30 cellular contexts compared by ENCODE assay signal in genomic region chr6:73363537-73363875, GRCh38. TPM values are rescaled to one million over a fixed set of nuclear protein-coding genes. Genes with fewer than 3 reads are reported as not detected.
"Had no signal": no experiment of that assay in that cellular context is flagged by ENCODE, and none has a peak within 500 bp of the region (broad histone marks: within the 10 kb centered on the region; RNA-seq: fewer than 3 reads in every experiment).

No MANE protein-coding gene starts in this region.

- H3K4me3 ChIP-seq: coronary artery, esophagus squamous epithelium, gastrocnemius medialis, heart right ventricle, left lung, lung, mucosa of descending colon had no signal

- H3K36me3 Mint-ChIP-seq: memory B cell, mesothelial cell of epicardium had no signal

- H3K36me3 ChIP-seq: esophagus squamous epithelium, gastrocnemius medialis, heart right ventricle, left lung had no signal

- H3K27me3 ChIP-seq: esophagus squamous epithelium, gastrocnemius medialis, heart right ventricle, left lung had no signal

- H3K27ac ChIP-seq: coronary artery, epithelial cell of prostate, esophagus squamous epithelium, gastrocnemius medialis, heart right ventricle, left lung had no signal

- DNase-seq: effector CD8-positive, alpha-beta T cell; erythroblast; esophagus squamous epithelium; foreskin fibroblast; foreskin melanocyte; gastrocnemius medialis; glutamatergic neuron; head of caudate nucleus; heart right ventricle; hippocampal formation; left cardiac atrium; left lung; left ventricle myocardium superior; mammary epithelial cell; mesendoderm; mucosa of descending colon; naive B cell had no signal

- H3K4me1 ChIP-seq: esophagus squamous epithelium, gastrocnemius medialis, heart right ventricle, left lung had no signal

- H3K4me1 Mint-ChIP-seq: memory B cell, mesothelial cell of epicardium, naive B cell had no signal

- H3K9me3 ChIP-seq: esophagus squamous epithelium, gastrocnemius medialis, mucosa of descending colon had no signal

- ATAC-seq: esophagus mucosa, gastrocnemius medialis, heart right ventricle, left cardiac atrium, left lung, left ventricle myocardium superior, mucosa of descending colon had no signal

- H3K27ac Mint-ChIP-seq: dendritic cell treated with granulocyte-macrophage colony-stimulating factor and Interleukin-4, amounts not matched to agents 40 ng/mL and 50 ng/mL, for 4 days; memory B cell; mesothelial cell of epicardium; naive B cell had no signal

- H3K27me3 Mint-ChIP-seq: dendritic cell treated with granulocyte-macrophage colony-stimulating factor and Interleukin-4, amounts not matched to agents 40 ng/mL and 50 ng/mL, for 4 days had no signal

- H3K9me3 Mint-ChIP-seq: memory B cell, mesothelial cell of epicardium had no signal

- H3K4me3 Mint-ChIP-seq: dendritic cell treated with granulocyte-macrophage colony-stimulating factor and Interleukin-4, amounts not matched to agents 40 ng/mL and 50 ng/mL, for 4 days; memory B cell; mesothelial cell of epicardium; naive B cell had no signal

RNA-seq across cellular contexts. Expression of gene KHDC3L, which starts 1.0 kb away (rescaled TPM):
- total RNA-seq: dermis microvascular lymphatic vessel endothelial cell, esophagus mucosa, esophagus squamous epithelium, gastrocnemius medialis, glomerular endothelial cell, heart right ventricle, kidney epithelial cell, left cardiac atrium, left lung, left ventricle myocardium superior, lower leg skin, lung, mammary epithelial cell, mesothelial cell of epicardium, mucosa of descending colon, myocyte had no signal

RNA-seq across cellular contexts. Expression of gene OOEP, which starts 6.2 kb away (rescaled TPM):
- total RNA-seq: cerebellum, gastrocnemius medialis, glomerular endothelial cell, heart right ventricle, mesothelial cell of epicardium, myocyte had no signal

RNA-seq across cellular contexts. Expression of gene DPPA5, which starts 9.4 kb away (rescaled TPM):
- total RNA-seq: cerebellum, dermis microvascular lymphatic vessel endothelial cell, esophagus mucosa, esophagus squamous epithelium, gastrocnemius medialis, glomerular endothelial cell, heart right ventricle, kidney epithelial cell, left cardiac atrium, left lung, left ventricle myocardium superior, lower leg skin, lung, mammary epithelial cell, mesothelial cell of epicardium, mucosa of descending colon, myocyte had no signal

RNA-seq across cellular contexts. Expression of gene DDX43, which starts 31.1 kb away (rescaled TPM):
- total RNA-seq: mesothelial cell of epicardium, myocyte had no signal
